ENCODE assay signal across 8 cellular contexts in the genomic region with DNA sequence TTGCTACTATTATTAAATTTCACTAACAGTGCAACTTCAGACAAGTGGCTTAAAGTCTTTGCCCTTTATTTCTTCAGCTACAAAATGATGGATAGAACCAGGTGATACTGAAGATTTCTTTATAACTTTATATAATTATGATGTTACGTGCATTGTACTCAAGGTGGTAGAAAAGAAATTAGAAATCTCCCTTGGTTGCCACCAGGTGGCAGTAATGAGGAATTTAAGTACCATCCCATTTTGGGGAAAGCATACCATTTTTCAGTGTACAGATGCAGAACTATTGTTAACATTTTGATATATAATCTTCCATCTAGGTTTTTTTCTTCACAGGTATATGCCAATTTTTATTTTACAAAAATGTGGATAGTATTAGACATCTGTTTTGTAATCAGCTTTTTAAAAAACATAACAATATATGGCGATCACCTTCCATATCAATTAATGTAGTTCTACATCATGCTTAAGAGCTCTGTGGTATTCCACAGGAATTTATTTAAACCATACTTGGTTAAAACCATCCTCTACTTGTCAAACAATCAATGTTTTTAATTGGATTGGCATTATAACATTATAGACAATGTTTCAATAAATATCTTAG. TPM values are rescaled to one million over a fixed set of nuclear protein-coding genes. Genes with fewer than 3 reads are reported as not detected.
A peak's percentile ranks its signal among the peaks of the same experiment; 100 is the strongest.
DNase-seq lines count a peak whose midpoint lies in the region; ATAC-seq, FAIRE-seq and TF ChIP-seq lines count a peak whose summit lies in the region.

No MANE protein-coding gene starts in this region.

- no peak overlapping the region for H2BK12ac ChIP-seq in H1 (ENCODE audit: low read depth, low read length)

- no peaks in the 10 kb centered on the region for H3K27me3 Mint-ChIP-seq in CD8-positive, alpha-beta T cell (ENCODE audit: low read depth)
- H3K27me3 Mint-ChIP-seq in naive thymus-derived CD8-positive, alpha-beta T cell, result no peaks in the 10 kb centered on the region

- H3K14ac ChIP-seq in H1 (ENCODE audit: insufficient read length), result no peak overlapping the region

- 90% methylated on average over 2 of the region's 2 CpGs; no CpG with 5 or more reads in 1 of the 2 experiments for WGBS in H1 (ENCODE audit: extremely low coverage in 1 of 2, insufficient coverage in 1 of 2, insufficient read length in 1 of 2, insufficient replicate concordance in 2 of 2, low coverage in 1 of 2, low lambda C conversion rate in 2 of 2, missing lambda C conversion rate in 1 of 2), 2 experiments

- no TSS peak for BruUV-seq in PC-3 (replicated peaks; lab: Mats Ljungman, UMichigan)

- H2BK20ac ChIP-seq in H1 (ENCODE audit: low read length), result no peak overlapping the region

- peak; percentile 58 for ATAC-seq in CD8-positive, alpha-beta T cell
- ATAC-seq in PC-3 (no peak), HG03571 (IDR thresholded peaks at IDR 0.05; ENCODE audit: unreplicated experiment) (no peak), HG03354 (IDR thresholded peaks at IDR 0.05; ENCODE audit: poor library complexity, severe bottlenecking, unreplicated experiment) (no peak)
- peak; percentile 42 to 56 for ATAC-seq in naive thymus-derived CD8-positive, alpha-beta T cell

- H3K36me3 ChIP-seq in CD8-positive, alpha-beta T cell (ENCODE audit: insufficient read depth, low read length), result no peaks in the 10 kb centered on the region
- no peaks in the 10 kb centered on the region for H3K36me3 ChIP-seq in PC-3 (ENCODE audit: low read depth, low read length)
- H3K36me3 ChIP-seq in H1 (ENCODE audit: control insufficient read depth in 2 of 4, insufficient read depth in 4 of 4, low read length in 3 of 4), result no peaks in the 10 kb centered on the region

- H3K9me2 ChIP-seq in PC-3 (replicated peaks; ENCODE audit: low read length), result no peaks in the 10 kb centered on the region

- H3K18ac ChIP-seq in H1 (ENCODE audit: extremely low read depth, low read length), result no peak overlapping the region

- H3K23me2 ChIP-seq in H1 (ENCODE audit: low read depth, low read length), result no peaks in the 10 kb centered on the region

- no peak overlapping the region for H3K4me3 Mint-ChIP-seq in CD8-positive, alpha-beta T cell
- no peak overlapping the region for H3K4me3 Mint-ChIP-seq in naive thymus-derived CD8-positive, alpha-beta T cell

- TF ChIP-seq POLR2A in H1 (IDR thresholded peaks at IDR 0.05; ENCODE audit: control extremely low read depth in 1 of 2, low read depth in 2 of 2, low read length in 2 of 2), result no peak

- no peaks in the 10 kb centered on the region for H3K79me2 ChIP-seq in PC-3 (ENCODE audit: low read length)
- H3K79me2 ChIP-seq in H1 (ENCODE audit: control insufficient read depth in 1 of 2, insufficient read depth in 2 of 2, low read length in 2 of 2), result no peaks in the 10 kb centered on the region

- DNase-seq in CD8-positive, alpha-beta T cell, result peak in 1 of 7 experiments; percentile 28
- DNase-seq in GM19239 (ENCODE audit: insufficient read length, low spot score) (no peak), PC-3 (peak; percentile 34), H1 (ENCODE audit: low read depth in 1 of 2, low spot score in 2 of 2) (no peak)
- DNase-seq in naive thymus-derived CD8-positive, alpha-beta T cell, result peak in 6 of 10 donors; percentile 5 to 54 (median 32)
- DNase-seq in stimulated activated CD4-positive, alpha-beta T cell treated with anti-CD3 and anti-CD28 coated beads, Interleukin-4, amount 100 ng/mL, for 4 hours, result no peak

- H2BK120ac ChIP-seq in H1 (replicated peaks; ENCODE audit: low read depth, low read length), result no peak overlapping the region

- no peaks in the 10 kb centered on the region for H3F3A ChIP-seq in PC-3 (ENCODE audit: low read length, unreplicated experiment)

- no peak overlapping the region for H3K56ac ChIP-seq in H1 (replicated peaks; ENCODE audit: insufficient read length, low read depth, low read length)

- H3K79me1 ChIP-seq in H1 (ENCODE audit: low read depth, low read length), result no peaks in the 10 kb centered on the region; the same call in 1 of the 2 replicates

- peak; percentile 81 for TF ChIP-seq CTCF in CD8-positive, alpha-beta T cell (IDR thresholded peaks at IDR 0.05)
- TF ChIP-seq CTCF in PC-3 (conservative IDR thresholded peaks at IDR 0.05; ENCODE audit: low read depth, low read length) (peak; percentile 66), H1 (IDR thresholded peaks at IDR 0.05; ENCODE audit: control extremely low read depth in 1 of 3, insufficient read depth in 1 of 3, low read depth in 1 of 3, low read length in 3 of 3) (peak in 2 of 3 experiments; percentile 53 to 55; a peak in 2 of 4 replicates)

- H4K5ac ChIP-seq in H1 (ENCODE audit: insufficient read length, low read depth, low read length), result no peak overlapping the region

- H3K27ac Mint-ChIP-seq in CD8-positive, alpha-beta T cell, result no peak overlapping the region
- no peak overlapping the region for H3K27ac Mint-ChIP-seq in naive thymus-derived CD8-positive, alpha-beta T cell

- H2BK5ac ChIP-seq in H1 (ENCODE audit: low read depth, low read length), result no peak overlapping the region

- no peak overlapping the region for H3K9ac ChIP-seq in PC-3 (ENCODE audit: low read length)
- no peak overlapping the region for H3K9ac ChIP-seq in H1 (replicated peaks in 1 of 4; ENCODE audit: extremely low read depth in 1 of 4, low read depth in 3 of 4, low read length in 3 of 4)

- no peaks in the 10 kb centered on the region for H3K27me3 ChIP-seq in CD8-positive, alpha-beta T cell (ENCODE audit: insufficient read depth, low read length)
- H3K27me3 ChIP-seq in PC-3 (ENCODE audit: low read length) (no peaks in the 10 kb centered on the region), H1 (replicated peaks in 1 of 4; ENCODE audit: control insufficient read depth in 3 of 4, extremely low read depth in 1 of 4, insufficient read depth in 3 of 4, low read length in 3 of 4) (no peaks in the 10 kb centered on the region)

- H4K8ac ChIP-seq in H1 (ENCODE audit: extremely low read depth, insufficient read depth, low read length), result no peak overlapping the region

- peak; percentile 54 to 57 for TF ChIP-seq RAD21 in H1 (IDR thresholded peaks at IDR 0.05 in 1 of 2, conservative IDR thresholded peaks at IDR 0.05 in 1 of 2; ENCODE audit: low read depth in 2 of 2, low read length in 2 of 2)

- no peak for TF ChIP-seq EP300 in H1 (IDR thresholded peaks at IDR 0.05; ENCODE audit: borderline replicate concordance in 1 of 2, low read depth in 2 of 2, low read length in 2 of 2)

- peaks cover 12% of the 10 kb centered on the region for H3K4me1 Mint-ChIP-seq in CD8-positive, alpha-beta T cell (ENCODE audit: low read depth)
- peaks cover 3 to 18% (median 7%) of the 10 kb centered on the region in 4 donors for H3K4me1 Mint-ChIP-seq in naive thymus-derived CD8-positive, alpha-beta T cell

- H4K91ac ChIP-seq in H1 (replicated peaks; ENCODE audit: insufficient read length, low read length), result no peak overlapping the region

- CTCF ChIA-PET in CD8-positive, alpha-beta T cell (lab: Charles Lee), result interaction anchor here (0.7 to 1.4 kb wide), 10 partner anchors 10 to 209 kb away, joined by 3 to 8 read pairs (median 3); a partner anchor contains a TSS
- CTCF ChIA-PET in PC-3 (lab: Charles Lee) (no interaction called here), H1 (lab: Charles Lee; ENCODE audit: partially characterized antibody) (interaction anchor here (0.6 to 3.9 kb wide), 14 partner anchors 9 to 349 kb away, joined by 3 to 14 read pairs (median 4); no protein-coding TSS in a partner anchor)

- no peaks in the 10 kb centered on the region for H3K9me3 ChIP-seq in CD8-positive, alpha-beta T cell (ENCODE audit: low read length)
- H3K9me3 ChIP-seq in PC-3 (ENCODE audit: low read length), result no peaks in the 10 kb centered on the region
- peaks cover 0 to 4% of the 10 kb centered on the region in 2 experiments; a peak in 1 of 4 replicates for H3K9me3 ChIP-seq in H1 (ENCODE audit: insufficient read depth in 2 of 2, low read depth in 1 of 2, low read length in 1 of 2)

- POLR2A ChIA-PET in CD8-positive, alpha-beta T cell (lab: Charles Lee), result no interaction called here
- POLR2A ChIA-PET in PC-3 (lab: Charles Lee; ENCODE audit: unreplicated experiment), result no interaction called here
- POLR2A ChIA-PET in H1 (lab: Charles Lee; ENCODE audit: partially characterized antibody), result no interaction called here
- POLR2A ChIA-PET in naive thymus-derived CD8-positive, alpha-beta T cell (lab: Charles Lee), result interaction anchor here (1.1 kb wide), 1 partner anchor 37 kb away, joined by 3 read pairs; no protein-coding TSS in a partner anchor

- H3K36me3 Mint-ChIP-seq in CD8-positive, alpha-beta T cell, result peaks cover 47% of the 10 kb centered on the region
- peaks cover 21 to 40% (median 36%) of the 10 kb centered on the region in 3 donors for H3K36me3 Mint-ChIP-seq in naive thymus-derived CD8-positive, alpha-beta T cell

- no peak overlapping the region for H3K4me3 ChIP-seq in CD8-positive, alpha-beta T cell (ENCODE audit: low read depth, low read length)
- H3K4me3 ChIP-seq in PC-3 (ENCODE audit: low read length) (no peak overlapping the region), H1 (ENCODE audit: extremely low read depth in 1 of 4, insufficient read depth in 2 of 4, low read depth in 3 of 4, low read length in 4 of 4) (no peak overlapping the region)

- no peak overlapping the region for H3K4ac ChIP-seq in H1 (replicated peaks; ENCODE audit: insufficient read length, low read depth, low read length)

- FAIRE-seq in GM19239 (lab: Jason Lieb, UNC), result peak; percentile 74
- FAIRE-seq in H1 (lab: Jason Lieb, UNC), result peak; percentile 7

- H3K23ac ChIP-seq in H1 (ENCODE audit: insufficient read length), result no peak overlapping the region

- H3K27ac ChIP-seq in CD8-positive, alpha-beta T cell (ENCODE audit: low read depth, low read length), result no peak overlapping the region
- H3K27ac ChIP-seq in PC-3 (ENCODE audit: low read length), result no peak overlapping the region
- H3K27ac ChIP-seq in H1 (ENCODE audit: low read depth, low read length), result no peak overlapping the region

- H3K4me2 ChIP-seq in PC-3 (ENCODE audit: low read length) (no peak overlapping the region), H1 (ENCODE audit: insufficient read depth in 1 of 2, low read depth in 2 of 2, low read length in 2 of 2) (no peak overlapping the region)

- H4K20me1 ChIP-seq in PC-3 (ENCODE audit: low read length), result no peaks in the 10 kb centered on the region
- H4K20me1 ChIP-seq in H1 (replicated peaks in 1 of 2; ENCODE audit: control insufficient read depth in 1 of 2, insufficient read depth in 2 of 2, low read length in 2 of 2), result peaks cover 0 to 1% of the 10 kb centered on the region in 2 experiments

- no peaks in the 10 kb centered on the region for H3K4me1 ChIP-seq in CD8-positive, alpha-beta T cell (ENCODE audit: insufficient read depth, low read length)
- H3K4me1 ChIP-seq in PC-3 (ENCODE audit: insufficient read depth, low read length) (no peaks in the 10 kb centered on the region), H1 (replicated peaks in 1 of 4; ENCODE audit: control insufficient read depth in 3 of 4, insufficient read depth in 4 of 4, low read length in 3 of 4) (no peaks in the 10 kb centered on the region)

- intact Hi-C loops in CD8-positive, alpha-beta T cell (cut with DNase I, micrococcal nuclease), result loop anchor here (1.0 to 10.0 kb wide), 5 partner anchors 37 to 239 kb away; no protein-coding TSS in a partner anchor
- intact Hi-C loops in PC-3 (cut with micrococcal nuclease), result loop anchor here (1.0 to 10.0 kb wide), 3 partner anchors 37 to 217 kb away; no protein-coding TSS in a partner anchor

- H3K9me3 Mint-ChIP-seq in CD8-positive, alpha-beta T cell, result peaks cover 4% of the 10 kb centered on the region
- H3K9me3 Mint-ChIP-seq in naive thymus-derived CD8-positive, alpha-beta T cell, result peaks cover 0 to 26% (median 4%) of the 10 kb centered on the region in 9 donors

- H2AFZ ChIP-seq in PC-3 (ENCODE audit: low read length), result no peak overlapping the region
- H2AFZ ChIP-seq in H1 (ENCODE audit: low read length), result no peak overlapping the region

- H2AK5ac ChIP-seq in H1 (ENCODE audit: low read depth, low read length), result no peak overlapping the region

- no peak overlapping the region for H2BK15ac ChIP-seq in H1 (ENCODE audit: low read length)

RNA-seq across cellular contexts. Expression of a gene that starts 37.7 kb away (rescaled TPM):
- 10 to 100 TPM; 20.6 to 22.0 TPM for total RNA-seq in CD8-positive, alpha-beta T cell
- total RNA-seq in PC-3 (2014; rRNA removed), result 3.6 and 4.4 TPM in 2 replicates
- 8.6 and 8.7 TPM in 2 replicates for total RNA-seq in H1 (2021; fragmentation: NEBNext Ultra II Directional; extraction: Animal tissue kit (Norgen Biotek cat#: 25700))
- polyA plus RNA-seq in H1 (2011; rRNA removed), result 4.2 and 4.5 TPM in 2 replicates
- 5.9 TPM for polyA plus RNA-seq in H1 (2011; cell fraction: cytosol; rRNA removed)
- polyA plus RNA-seq in H1 (2011; cell fraction: nucleus; rRNA removed), result 2.9 TPM
- 3.8 to 5.6 TPM (median 4.3 TPM) in 4 replicates for polyA plus RNA-seq in H1 (2012, experiment 1 of 2)
- 1.3 TPM for polyA plus RNA-seq in H1 (2012, experiment 2 of 2)
- polyA plus RNA-seq in H1 (2013, experiment 1 of 2), result 3.8 TPM
- 3.5 TPM for polyA plus RNA-seq in H1 (2013, experiment 2 of 2)
- 8.0 and 9.5 TPM in 2 replicates for polyA minus RNA-seq in H1 (2011; rRNA and poly(A)+ RNA removed)
- 8.4 TPM for polyA minus RNA-seq in H1 (2011; cell fraction: cytosol; rRNA and poly(A)+ RNA removed)
- polyA minus RNA-seq in H1 (2011; cell fraction: nucleus; rRNA and poly(A)+ RNA removed), result 5.8 TPM
- total RNA-seq in naive thymus-derived CD8-positive, alpha-beta T cell, result 10 to 100 TPM; 12.1 to 13.3 TPM
- polyA plus RNA-seq in naive thymus-derived CD8-positive, alpha-beta T cell, result 1 to 10 TPM; 6.4 to 6.9 (median 6.6) TPM

Comparison
In these comparisons a context has a peak if more than half of its experiments do, and no peak if none do; other contexts are left out.
1. ATAC-seq: peak in CD8-positive, alpha-beta T cell (single experiment) and naive thymus-derived CD8-positive, alpha-beta T cell (2 of 2); none in PC-3 (single experiment), HG03571 (single experiment) and HG03354 (single experiment).
2. DNase-seq: peak in PC-3 (single experiment) and naive thymus-derived CD8-positive, alpha-beta T cell (6 of 10); none in GM19239 (single experiment), H1 (0 of 2) and stimulated activated CD4-positive, alpha-beta T cell treated with anti-CD3 and anti-CD28 coated beads, Interleukin-4, amount 100 ng/mL, for 4 hours (0 of 2).
3. Peak in every context shown above with its lines, with median percentiles within 50 percentile points of each other: CTCF ChIP-seq.